ENCODE assay signal across 12 cellular contexts in genomic region chr9:127762111-127762676, GRCh38. TPM values are rescaled to one million over a fixed set of nuclear protein-coding genes. Genes with fewer than 3 reads are reported as not detected.
DNase-seq lines count a peak whose midpoint lies in the region; TF ChIP-seq lines count a peak whose summit lies in the region.
"Had no signal": no experiment of that assay in that cellular context is flagged by ENCODE, and none has a peak within 500 bp of the region (broad histone marks: within the 10 kb centered on the region; RNA-seq: fewer than 3 reads in every experiment).

No MANE protein-coding gene starts in this region.

- H3K4me1 ChIP-seq in mesodermal cell (ENCODE audit: control insufficient read depth, insufficient read depth, low read length, poor library complexity, severe bottlenecking) (peaks cover 40% of the 10 kb centered on the region), thyroid gland (peaks cover 7 to 30% of the 10 kb centered on the region in 2 donors)

- H3K36me3 Mint-ChIP-seq in activated T-cell treated with anti-CD3 and anti-CD28 coated beads, Interleukin-2, amount 50 U/mL, for 24 hours (ENCODE audit: low read depth), result peaks cover 43% of the 10 kb centered on the region

- H3K27me3 Mint-ChIP-seq in activated T-cell treated with anti-CD3 and anti-CD28 coated beads, Interleukin-2, amount 50 U/mL, for 24 hours, result no peaks in the 10 kb centered on the region

- H3K36me3 ChIP-seq in mesodermal cell (ENCODE audit: control insufficient read depth, insufficient read depth, low read length) (peaks cover 10% of the 10 kb centered on the region), thyroid gland (no peaks in the 10 kb centered on the region)

- no peak for DNase-seq in activated T-cell treated with anti-CD3 and anti-CD28 coated beads, Interleukin-2, amount 50 U/mL, for 24 hours
- DNase-seq in activated T-cell treated with anti-CD3 and anti-CD28 coated beads, Interleukin-2, amount 50 U/mL, for 48 hours, result no peak
- peak; percentile 89 for DNase-seq in dermis blood vessel endothelial cell
- DNase-seq in thyroid gland, result peak; percentile 24 to 30
- DNase-seq in stimulated activated naive CD4-positive, alpha-beta T cell (lab: John Stamatoyannopoulos, UW), result no peak
- no peak for DNase-seq in activated gamma-delta T cell (lab: John Stamatoyannopoulos, UW)
- DNase-seq in NCI-H446 (lab: John Stamatoyannopoulos, UW), result no peak
- DNase-seq: activated naive CD4-positive, alpha-beta T cell treated with anti-CD3 and anti-CD28 coated beads for 36 hours; stimulated activated CD4-positive, alpha-beta T cell treated with anti-CD3 and anti-CD28 coated beads, Interleukin-2, amount 100 ng/mL, for 24 hours had no signal

- H3K27me3 ChIP-seq in thyroid gland, result no peaks in the 10 kb centered on the region

- H3K9me3 ChIP-seq in mesodermal cell (ENCODE audit: control insufficient read depth, low read length) (no peaks in the 10 kb centered on the region), thyroid gland (no peaks in the 10 kb centered on the region)

- no peak for TF ChIP-seq POLR2A in thyroid gland (IDR thresholded peaks at IDR 0.05)

- peak overlapping the region; percentile 53 for H3K27ac Mint-ChIP-seq in activated T-cell treated with anti-CD3 and anti-CD28 coated beads, Interleukin-2, amount 50 U/mL, for 24 hours
- H3K27ac Mint-ChIP-seq: activated naive CD4-positive, alpha-beta T cell treated with anti-CD3 and anti-CD28 coated beads for 36 hours had no signal

- H3K9me3 Mint-ChIP-seq in activated T-cell treated with anti-CD3 and anti-CD28 coated beads, Interleukin-2, amount 50 U/mL, for 24 hours, result no peaks in the 10 kb centered on the region
- H3K9me3 Mint-ChIP-seq: activated naive CD4-positive, alpha-beta T cell treated with anti-CD3 and anti-CD28 coated beads for 36 hours had no signal

- intact Hi-C loops in thyroid gland (cut with DNase I), result no loop called here

- no peak overlapping the region for H3K4me3 Mint-ChIP-seq in activated T-cell treated with anti-CD3 and anti-CD28 coated beads, Interleukin-2, amount 50 U/mL, for 24 hours
- H3K4me3 Mint-ChIP-seq: activated naive CD4-positive, alpha-beta T cell treated with anti-CD3 and anti-CD28 coated beads for 36 hours had no signal

- WGBS in mesodermal cell (ENCODE audit: insufficient coverage in 2 of 2), 2 experiments, result 47 to 54% methylated on average over 15 to 16 of the region's 16 CpGs
- WGBS in thyroid gland, 2 donors, result 50 to 56% methylated on average over 16 of the region's 16 CpGs

- H3K4me3 ChIP-seq in mesodermal cell (ENCODE audit: extremely low read depth, insufficient read depth, low read length, poor library complexity, severe bottlenecking) (no peak overlapping the region), thyroid gland (replicated peaks in 1 of 3) (no peak overlapping the region)

- peak overlapping the region; percentile 36 for H3K27ac ChIP-seq in mesodermal cell (ENCODE audit: low read depth, low read length, severe bottlenecking)
- H3K27ac ChIP-seq in thyroid gland, result peak overlapping the region; percentile 36 to 45 (median 45)
- H3K27ac ChIP-seq: epithelial cell of prostate had no signal

- TF ChIP-seq CTCF in thyroid gland (IDR thresholded peaks at IDR 0.05), result no peak

- H3K4me1 Mint-ChIP-seq in activated T-cell treated with anti-CD3 and anti-CD28 coated beads, Interleukin-2, amount 50 U/mL, for 24 hours (ENCODE audit: low read depth), result peaks cover 47% of the 10 kb centered on the region

RNA-seq across cellular contexts. Expression of gene SH2D3C, which starts 16.3 kb away (rescaled TPM):
- total RNA-seq in dermis blood vessel endothelial cell (77.8 and 95.6 TPM in 2 replicates), thyroid gland (10 to 100 TPM; 10.0 to 24.9 (median 18.2) TPM)
- polyA plus RNA-seq in mesodermal cell (2013, experiment 1 of 2), result 24.8 TPM
- polyA plus RNA-seq in mesodermal cell (2013, experiment 2 of 2), result 17.4 TPM

RNA-seq across cellular contexts. Expression of gene CDK9, which starts 23.6 kb away (rescaled TPM):
- total RNA-seq in dermis blood vessel endothelial cell (102 and 116 TPM in 2 replicates), thyroid gland (10 to 100 TPM; 47.5 to 85.2 (median 78.3) TPM)
- polyA plus RNA-seq in mesodermal cell (2013, experiment 1 of 2), result 79.5 TPM
- 66.6 TPM for polyA plus RNA-seq in mesodermal cell (2013, experiment 2 of 2)

RNA-seq across cellular contexts. Expression of gene TOR2A, which starts 27.1 kb away (rescaled TPM):
- total RNA-seq in dermis blood vessel endothelial cell (7.7 and 13.2 TPM in 2 replicates), thyroid gland (10 to 100 TPM in 3 of 4 donors, 1 to 10 TPM in 1; 8.9 to 23.1 (median 14.2) TPM)
- polyA plus RNA-seq in mesodermal cell (2013, experiment 1 of 2), result 20.5 TPM
- 17.4 TPM for polyA plus RNA-seq in mesodermal cell (2013, experiment 2 of 2)

RNA-seq across cellular contexts. Expression of gene FPGS, which starts 40.5 kb away (rescaled TPM):
- total RNA-seq in dermis blood vessel endothelial cell, result 64.2 and 93.8 TPM in 2 replicates
- 57.4 TPM for polyA plus RNA-seq in mesodermal cell (2013, experiment 1 of 2)
- 48.9 TPM for polyA plus RNA-seq in mesodermal cell (2013, experiment 2 of 2)
- 10 to 100 TPM; 58.5 to 78.0 (median 62.1) TPM for total RNA-seq in thyroid gland

RNA-seq across cellular contexts. Expression of gene TTC16, which starts 46.3 kb away (rescaled TPM):
- not detected in 2 replicates for total RNA-seq in dermis blood vessel endothelial cell
- not detected for polyA plus RNA-seq in mesodermal cell (2013, experiment 1 of 2)
- not detected for polyA plus RNA-seq in mesodermal cell (2013, experiment 2 of 2)
- total RNA-seq in thyroid gland, result under 1 TPM in 3 of 4 donors, not detected in 1; 0.40 to 0.45 (median 0.44) TPM
- total RNA-seq: NCI-H460 had no signal

Comparison
In these comparisons a context has a peak if more than half of its experiments do, and no peak if none do; other contexts are left out.
1. DNase-seq: peak in dermis blood vessel endothelial cell (single experiment) and thyroid gland (2 of 2); none in activated T-cell treated with anti-CD3 and anti-CD28 coated beads, Interleukin-2, amount 50 U/mL, for 24 hours (single experiment), activated T-cell treated with anti-CD3 and anti-CD28 coated beads, Interleukin-2, amount 50 U/mL, for 48 hours (0 of 2), stimulated activated naive CD4-positive, alpha-beta T cell (0 of 6), activated gamma-delta T cell (single experiment) and NCI-H446 (0 of 2).